In the genomic region with DNA sequence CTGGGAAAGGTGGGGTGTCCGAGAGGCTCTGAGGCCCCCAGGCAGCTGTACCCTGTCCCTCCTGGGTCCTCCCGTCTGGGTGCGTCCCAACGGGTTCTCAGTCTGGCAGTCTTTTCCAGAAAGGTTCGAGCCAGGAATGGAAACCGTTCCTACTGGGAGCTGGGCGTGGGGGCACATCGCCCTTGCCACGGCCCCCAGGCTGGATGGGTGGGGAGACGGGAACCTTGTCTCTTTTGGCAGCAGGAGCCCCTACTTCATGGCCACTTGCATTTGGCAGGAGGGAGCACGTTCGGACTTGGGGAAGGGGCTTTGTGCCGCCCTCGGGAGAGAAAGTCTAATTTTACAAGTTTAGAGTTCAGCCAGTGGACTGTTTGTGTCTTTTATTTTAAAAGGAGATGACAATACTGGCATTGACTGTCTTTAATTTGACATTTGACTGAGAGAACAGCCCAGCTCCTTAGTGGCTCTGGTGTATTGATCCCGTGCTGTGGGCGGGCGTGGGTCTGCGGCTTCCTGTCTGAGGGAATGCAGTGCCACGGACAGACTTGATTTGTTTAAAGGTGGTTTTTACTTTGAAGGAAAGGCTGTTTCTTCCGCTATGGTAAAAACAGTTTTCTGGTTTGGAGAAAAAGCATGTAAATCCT, we compare ENCODE assay signal across 23 cellular contexts.
DNase-seq lines count a peak whose midpoint lies in the region; ATAC-seq, FAIRE-seq and TF ChIP-seq lines count a peak whose summit lies in the region.
"Had no signal": no experiment of that assay in that cellular context is flagged by ENCODE, and none has a peak within 500 bp of the region (broad histone marks: within the 10 kb centered on the region; RNA-seq: fewer than 3 reads in every experiment).

No MANE protein-coding gene starts in this region.

- no peak overlapping the region for H2AK5ac ChIP-seq in neuronal stem cell (ENCODE audit: low read depth, low read length)

- no peaks in the 10 kb centered on the region for H3K79me1 ChIP-seq in neuronal stem cell (ENCODE audit: low read depth, low read length)

- H3K27ac Mint-ChIP-seq in glutamatergic neuron (ENCODE audit: unreplicated experiment) = peak overlapping the region; percentile 28
- H3K27ac Mint-ChIP-seq: CD4-positive, CD25-positive, alpha-beta regulatory T cell; CD8-positive, alpha-beta memory T cell; GM23338; HFFc6 had no signal

- ATAC-seq in left ventricle myocardium superior (no peak), right cardiac atrium (no peak), GM18502 (IDR thresholded peaks at IDR 0.05; ENCODE audit: poor library complexity, unreplicated experiment) (no peak)
- ATAC-seq: GM23338, HCT116 had no signal

- no peaks in the 10 kb centered on the region for H3K27me3 ChIP-seq in right cardiac atrium (ENCODE audit: control insufficient read depth, insufficient read depth)
- H3K27me3 ChIP-seq in neuronal stem cell (ENCODE audit: control insufficient read depth in 3 of 3, insufficient read depth in 3 of 3, low read depth in 1 of 3, low read length in 3 of 3) = peaks cover 0 to 16% (median 0%) of the 10 kb centered on the region in 3 experiments

- TF ChIP-seq POLR2A in H54 (IDR thresholded peaks at IDR 0.05; ENCODE audit: low read depth, low read length) = no peak

- H3K23ac ChIP-seq in neuronal stem cell (ENCODE audit: low read depth, low read length, poor library complexity) = no peak overlapping the region

- no peak overlapping the region for H4K8ac ChIP-seq in neuronal stem cell (ENCODE audit: low read depth, low read length)

- H2BK5ac ChIP-seq in neuronal stem cell (ENCODE audit: low read length) = no peak overlapping the region

- no peak for TF ChIP-seq CTCF in glutamatergic neuron (IDR thresholded peaks at IDR 0.05; ENCODE audit: partially characterized antibody, unreplicated experiment)

- peak overlapping the region; percentile 32 for H3K14ac ChIP-seq in neuronal stem cell (ENCODE audit: low read length)

- no peaks in the 10 kb centered on the region for H3K27me3 Mint-ChIP-seq in glutamatergic neuron (ENCODE audit: unreplicated experiment)

- no peak overlapping the region for H3K4ac ChIP-seq in neuronal stem cell (ENCODE audit: low read length)

- intact Hi-C loops in left ventricle myocardium superior (cut with micrococcal nuclease) (no loop called here), right cardiac atrium (cut with DNase I) (no loop called here)

- in situ Hi-C loops in SK-MEL-5 (cut with HindIII; ENCODE audit: low pct_unique_long_range_greater_than_20kb, low sequenced_read_pairs) = no loop called here

- no peak overlapping the region for H2AFZ ChIP-seq in neuronal stem cell (ENCODE audit: low read length)
- H2AFZ ChIP-seq: GM23338 had no signal

- no peaks in the 10 kb centered on the region for H3K9me3 Mint-ChIP-seq in glutamatergic neuron (ENCODE audit: unreplicated experiment)
- H3K9me3 Mint-ChIP-seq: CD4-positive, CD25-positive, alpha-beta regulatory T cell; CD8-positive, alpha-beta memory T cell; GM23338; HFFc6 had no signal

- H3K4me3 ChIP-seq in right cardiac atrium (ENCODE audit: low read length) (no peak overlapping the region), neuronal stem cell (ENCODE audit: low read length in 2 of 2) (no peak overlapping the region)
- H3K4me3 ChIP-seq: GM23338 had no signal

- no peak overlapping the region for H3K4me2 ChIP-seq in neuronal stem cell (ENCODE audit: insufficient read depth, low read length, poor library complexity, severe bottlenecking)
- H3K4me2 ChIP-seq: GM23338 had no signal

- H3K18ac ChIP-seq in neuronal stem cell (ENCODE audit: low read length) = peak overlapping the region; percentile 90

- no peak overlapping the region for H2BK120ac ChIP-seq in neuronal stem cell (ENCODE audit: low read depth, low read length)

- H2BK15ac ChIP-seq in neuronal stem cell (ENCODE audit: low read length) = no peak overlapping the region

- H3K36me3 ChIP-seq in neuronal stem cell (replicated peaks in 1 of 2; ENCODE audit: control insufficient read depth in 2 of 2, insufficient read depth in 2 of 2, low read length in 2 of 2) = no peaks in the 10 kb centered on the region

- FAIRE-seq in H54 (lab: Jason Lieb, UNC) = no peak
- FAIRE-seq: D721Med, G401.6, GM12891, GM18507 had no signal

- H3K27ac ChIP-seq in right cardiac atrium (ENCODE audit: low read length) = no peak overlapping the region
- H3K27ac ChIP-seq in neuronal stem cell (replicated peaks; ENCODE audit: low read length) = no peak overlapping the region
- H3K27ac ChIP-seq: HL-60 had no signal

- H3K36me3 Mint-ChIP-seq in glutamatergic neuron (ENCODE audit: unreplicated experiment) = no peaks in the 10 kb centered on the region
- H3K36me3 Mint-ChIP-seq: CD4-positive, CD25-positive, alpha-beta regulatory T cell; CD8-positive, alpha-beta memory T cell had no signal

- H3K9me3 ChIP-seq in right cardiac atrium (ENCODE audit: control insufficient read depth, low read length) (no peaks in the 10 kb centered on the region), neuronal stem cell (replicated peaks in 1 of 2; ENCODE audit: control insufficient read depth in 2 of 2, insufficient read depth in 1 of 2, low read depth in 1 of 2, low read length in 2 of 2) (no peaks in the 10 kb centered on the region)
- H3K9me3 ChIP-seq: Caco-2 had no signal

- peaks cover 4% of the 10 kb centered on the region for H3K4me1 ChIP-seq in right cardiac atrium (ENCODE audit: control insufficient read depth, insufficient read depth, low read length)
- peaks cover 0 to 3% of the 10 kb centered on the region in 2 donors for H3K4me1 ChIP-seq in neuronal stem cell (ENCODE audit: control insufficient read depth in 2 of 2, insufficient read depth in 1 of 2, low read depth in 1 of 2, low read length in 2 of 2)
- H3K4me1 ChIP-seq: Caco-2 had no signal

- H3K9ac ChIP-seq in neuronal stem cell (ENCODE audit: low read depth, low read length, poor library complexity) = peak overlapping the region; percentile 60

- no peak overlapping the region for H2BK12ac ChIP-seq in neuronal stem cell (ENCODE audit: low read length)

- H3K4me1 Mint-ChIP-seq in glutamatergic neuron (ENCODE audit: low read depth, unreplicated experiment) = peaks cover 14% of the 10 kb centered on the region
- H3K4me1 Mint-ChIP-seq: CD4-positive, CD25-positive, alpha-beta regulatory T cell; CD8-positive, alpha-beta memory T cell; GM23338 had no signal

- WGBS in right cardiac atrium = 77% methylated on average over 20 of the region's 20 CpGs
- WGBS in neuronal stem cell (ENCODE audit: extremely low coverage in 2 of 2, insufficient read length in 2 of 2, insufficient replicate concordance in 1 of 2), 2 donors = no CpG with 5 or more reads among the region's 20 CpGs

- no peak overlapping the region for H3K4me3 Mint-ChIP-seq in glutamatergic neuron (ENCODE audit: unreplicated experiment)
- H3K4me3 Mint-ChIP-seq: CD8-positive, alpha-beta memory T cell; GM23338; HFFc6 had no signal

- DNase-seq in left ventricle myocardium superior (peak; percentile 13), right cardiac atrium (no peak), SK-MEL-5 (ENCODE audit: low read depth, low spot score) (peak; percentile 56), glutamatergic neuron (no peak), neuronal stem cell (ENCODE audit: low spot score) (no peak), OCI-M2 (lab: John Stamatoyannopoulos, UW; ENCODE audit: unreplicated experiment) (no peak), H54 (ENCODE audit: insufficient read length, low spot score) (no peak)
- DNase-seq: 8988T; C1 segment of cervical spinal cord; Caco-2; CD4-positive, CD25-positive, alpha-beta regulatory T cell; CD8-positive, alpha-beta memory T cell; H7; HFFc6; IMR-90 had no signal

- no peak overlapping the region for H4K91ac ChIP-seq in neuronal stem cell (ENCODE audit: low read depth, low read length, poor library complexity)

Comparison
In these comparisons a context has a peak if more than half of its experiments do, and no peak if none do; other contexts are left out.
1. DNase-seq: peak in left ventricle myocardium superior (single experiment) and SK-MEL-5 (single experiment); none in right cardiac atrium (0 of 3), glutamatergic neuron (single experiment), neuronal stem cell (single experiment), OCI-M2 (single experiment) and H54 (single experiment).